Comparison of ENCODE assay signal across 8 cellular contexts in the genomic region with DNA sequence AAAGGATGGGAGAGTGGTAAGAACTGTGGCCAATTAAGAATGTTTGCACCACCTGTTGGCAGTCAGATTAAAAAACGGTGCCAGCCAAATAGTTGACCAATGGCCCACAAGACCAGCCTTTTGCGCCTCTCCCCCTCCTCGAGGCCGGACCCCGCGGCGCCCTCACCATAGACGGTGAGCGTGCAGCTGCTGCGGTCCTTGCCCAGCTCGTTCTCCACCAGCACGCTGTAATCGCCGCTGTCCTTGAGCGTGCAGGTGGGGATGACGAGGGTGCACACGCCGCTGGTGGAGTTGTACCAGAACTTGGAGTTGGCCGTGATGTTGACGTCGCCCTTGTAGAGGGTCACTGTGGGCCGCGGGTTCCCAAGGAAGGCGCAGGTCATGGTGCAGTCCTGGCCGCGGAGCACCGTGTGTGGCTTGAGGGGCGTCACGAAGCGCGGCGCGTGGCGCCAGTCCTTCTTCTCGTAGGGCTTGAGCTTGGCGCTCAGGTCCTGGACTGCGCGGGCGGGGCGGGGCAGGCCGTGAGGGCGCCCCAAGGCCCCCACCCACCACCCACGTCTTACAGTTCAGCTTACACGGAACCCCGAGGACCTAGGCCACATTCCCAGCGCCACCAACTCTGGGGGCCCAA. TPM values are rescaled to one million over a fixed set of nuclear protein-coding genes. Genes with fewer than 3 reads are reported as not detected.
A peak's percentile ranks its signal among the peaks of the same experiment; 100 is the strongest.
DNase-seq lines count a peak whose midpoint lies in the region; ATAC-seq and TF ChIP-seq lines count a peak whose summit lies in the region.

No MANE protein-coding gene starts in this region.

- peaks cover 2% of the 10 kb centered on the region for H3K27me3 ChIP-seq in brain microvascular endothelial cell (replicated peaks)

- H3K4me3 ChIP-seq in brain microvascular endothelial cell (ENCODE audit: low read depth, low read length): peak overlapping the region; percentile 56

- H3K36me3 ChIP-seq in brain microvascular endothelial cell (replicated peaks): no peaks in the 10 kb centered on the region

- no peak overlapping the region for H3K27ac ChIP-seq in brain microvascular endothelial cell
- H3K27ac ChIP-seq in temporal lobe (ENCODE audit: low read depth, low read length): peak overlapping the region; percentile 19

- in situ Hi-C loops in brain microvascular endothelial cell (cut with HindIII; ENCODE audit: low pct_ligation_motif_present, low sequenced_read_pairs): no loop called here

- no peak for TF ChIP-seq CTCF in brain microvascular endothelial cell (IDR thresholded peaks at IDR 0.05; ENCODE audit: low read depth, low read length, missing control alignments)

- ATAC-seq in left lobe of liver (peak; percentile 51), HG02885 (IDR thresholded peaks at IDR 0.05; ENCODE audit: poor library complexity, unreplicated experiment) (no peak), HG02938 (IDR thresholded peaks at IDR 0.05; ENCODE audit: unreplicated experiment) (no peak)

- DNase-seq in stimulated activated CD4-positive, alpha-beta T cell treated with anti-CD3 and anti-CD28 coated beads, Interleukin-4, amount 100 ng/mL, for 4 hours: peak; percentile 15 to 22
- no peak for DNase-seq in stimulated activated CD4-positive, alpha-beta T cell treated with anti-CD3 and anti-CD28 coated beads, Interleukin-4, amount 100 ng/mL, for 24 hours
- DNase-seq in brain microvascular endothelial cell (no peak), left lobe of liver (ENCODE audit: low spot score) (no peak), NCI-H1694 (lab: John Stamatoyannopoulos, UW) (no peak)

RNA-seq across cellular contexts. Expression of a gene that starts 7.2 kb away (rescaled TPM):
- 5.3 TPM for total RNA-seq in left lobe of liver
- 4.2 TPM for total RNA-seq in temporal lobe

RNA-seq across cellular contexts. Expression of a gene that starts 20.2 kb away (rescaled TPM):
- total RNA-seq in left lobe of liver (0.13 TPM), temporal lobe (under 0.01 TPM)

Comparison
In these comparisons a context has a peak if more than half of its experiments do, and no peak if none do; other contexts are left out.
1. DNase-seq: peak in stimulated activated CD4-positive, alpha-beta T cell treated with anti-CD3 and anti-CD28 coated beads, Interleukin-4, amount 100 ng/mL, for 4 hours (2 of 2); none in stimulated activated CD4-positive, alpha-beta T cell treated with anti-CD3 and anti-CD28 coated beads, Interleukin-4, amount 100 ng/mL, for 24 hours (single experiment), brain microvascular endothelial cell (single experiment), left lobe of liver (single experiment) and NCI-H1694 (single experiment).